28 cellular contexts compared by ENCODE assay signal in genomic region chr11:127675602-127676001, GRCh38.
DNase-seq lines count a peak whose midpoint lies in the region; ATAC-seq, FAIRE-seq and TF ChIP-seq lines count a peak whose summit lies in the region.
"Had no signal": no experiment of that assay in that cellular context is flagged by ENCODE, and none has a peak within 500 bp of the region (broad histone marks: within the 10 kb centered on the region; RNA-seq: fewer than 3 reads in every experiment).

No MANE protein-coding gene starts in this region.

- H3K79me2 ChIP-seq in endothelial cell of umbilical vein (ENCODE audit: control insufficient read depth, insufficient read depth, low read length), result no peaks in the 10 kb centered on the region

- no peak overlapping the region for H3K27ac ChIP-seq in endothelial cell of umbilical vein (ENCODE audit: insufficient read depth, low read depth, low read length)
- H3K27ac ChIP-seq: gastroesophageal sphincter, neural progenitor cell, sigmoid colon, SJSA1 had no signal

- DNase-seq in Ammon's horn (ENCODE audit: low spot score) (peak; percentile 16), HT1080 (ENCODE audit: low read depth) (peak; percentile 18), endothelial cell of umbilical vein (ENCODE audit: low read depth, low spot score) (peak; percentile 15), myocyte (ENCODE audit: low read depth) (peak; percentile 9), NCI-H1105 treated with DMSO at 0.1 percent for 48 hours (lab: John Stamatoyannopoulos, UW) (no peak), G401 (ENCODE audit: low spot score) (no peak)
- DNase-seq: activated CD4-positive, alpha-beta T cell treated with anti-CD3 and anti-CD28 coated beads, Interleukin-2, amount 10 ng/mL, durations not matched to agents 24 days and 14 days; activated effector memory CD4-positive, alpha-beta T cell treated with Interleukin-2 at 50 U/mL for 16 hours; activated T-cell treated with anti-CD3 and anti-CD28 coated beads, Interleukin-2, amount 50 U/mL, for 1 hour; CD8-positive, alpha-beta memory T cell; DMS 273 treated with DMSO at 0.1 percent for 48 hours; GDM1; KBM-7; kidney glomerular epithelial cell; mammary epithelial cell; MM.1S; NCI-H1417; NCI-H2107; NCI-H82; sigmoid colon; T-cell had no signal

- H4K20me1 ChIP-seq in endothelial cell of umbilical vein (replicated peaks; ENCODE audit: control insufficient read depth, extremely low read depth, insufficient read depth, low read length), result no peaks in the 10 kb centered on the region

- in situ Hi-C loops in G401 (cut with HindIII; ENCODE audit: low sequenced_read_pairs), result no loop called here

- no peaks in the 10 kb centered on the region for H3K9me3 ChIP-seq in endothelial cell of umbilical vein (replicated peaks; ENCODE audit: control insufficient read depth, insufficient read depth, low read length)
- H3K9me3 ChIP-seq: gastroesophageal sphincter, sigmoid colon, SJSA1 had no signal

- dilution Hi-C loops in endothelial cell of umbilical vein (cut with MboI; ENCODE audit: extremely low pct_ligation_motif_present, low sequenced_read_pairs), result no loop called here

- H3K9me1 ChIP-seq in endothelial cell of umbilical vein (replicated peaks; ENCODE audit: control insufficient read depth, extremely low read depth, insufficient read depth, low read length), result no peaks in the 10 kb centered on the region

- TF ChIP-seq CTCF in endothelial cell of umbilical vein (IDR thresholded peaks at IDR 0.05; ENCODE audit: extremely low read depth in 1 of 2, insufficient read depth in 1 of 2, low read depth in 1 of 2, low read length in 2 of 2), result no peak

- no peak overlapping the region for H3K9ac ChIP-seq in endothelial cell of umbilical vein (replicated peaks; ENCODE audit: extremely low read depth, insufficient read depth, low read length)
- H3K9ac ChIP-seq: neural progenitor cell had no signal

- CTCF ChIA-PET in endothelial cell of umbilical vein (lab: Charles Lee), result no interaction called here

- POLR2A ChIA-PET in endothelial cell of umbilical vein (lab: Charles Lee), result no interaction called here

- BruUV-seq in endothelial cell of umbilical vein (replicated peaks; lab: Mats Ljungman, UMichigan), result no TSS peak

- TF ChIP-seq POLR2A in endothelial cell of umbilical vein (IDR thresholded peaks at IDR 0.05; ENCODE audit: low read depth, low read length), result no peak

- no peak for FAIRE-seq in endothelial cell of umbilical vein (lab: Jason Lieb, UNC)
- FAIRE-seq: HTR-8/SVneo had no signal

- no peak overlapping the region for H2AFZ ChIP-seq in endothelial cell of umbilical vein (ENCODE audit: low read depth, low read length)
- H2AFZ ChIP-seq: neural progenitor cell had no signal

- H3K4me1 ChIP-seq in endothelial cell of umbilical vein (ENCODE audit: control insufficient read depth, extremely low read depth, insufficient read depth, low read length), result no peaks in the 10 kb centered on the region
- H3K4me1 ChIP-seq: SJSA1 had no signal

- no peaks in the 10 kb centered on the region for H3K36me3 ChIP-seq in endothelial cell of umbilical vein (ENCODE audit: control insufficient read depth in 2 of 2, extremely low read depth in 1 of 2, insufficient read depth in 2 of 2, low read length in 2 of 2)
- H3K36me3 ChIP-seq: gastroesophageal sphincter, neural progenitor cell, sigmoid colon, SJSA1 had no signal

- no peak overlapping the region for H3K4me2 ChIP-seq in endothelial cell of umbilical vein (ENCODE audit: insufficient read depth, low read length)
- H3K4me2 ChIP-seq: neural progenitor cell had no signal

- intact Hi-C loops in endothelial cell of umbilical vein (cut with micrococcal nuclease), result no loop called here

- ATAC-seq in HG03159 (IDR thresholded peaks at IDR 0.05; ENCODE audit: unreplicated experiment) (no peak), HG02642 (IDR thresholded peaks at IDR 0.05; ENCODE audit: poor library complexity, unreplicated experiment) (no peak)
- ATAC-seq: gastroesophageal sphincter; stimulated activated memory B cell treated with anti-CD40 and anti-IgM and Interleukin-4, amounts not matched to agents 10 μg/mL and 1 μg/mL and 100 μg/mL, for 72 hours; T-cell had no signal

- H3K4me3 ChIP-seq in endothelial cell of umbilical vein (replicated peaks in 1 of 3; ENCODE audit: insufficient read depth in 1 of 3, low read depth in 1 of 3, low read length in 3 of 3), result no peak overlapping the region
- H3K4me3 ChIP-seq: gastroesophageal sphincter, neural progenitor cell, sigmoid colon, SJSA1 had no signal

- H3K27me3 ChIP-seq in endothelial cell of umbilical vein (ENCODE audit: control insufficient read depth in 2 of 2, insufficient read depth in 2 of 2, low read length in 2 of 2), result no peaks in the 10 kb centered on the region
- H3K27me3 ChIP-seq: neural progenitor cell, sigmoid colon, SJSA1 had no signal

TF ChIP-seq in endothelial cell of umbilical vein, 7 proteins besides CTCF, POLR2A, EP300 and RAD21:
- no peak for TF ChIP-seq JUN (IDR thresholded peaks at IDR 0.05; ENCODE audit: borderline replicate concordance, insufficient read depth, insufficient read length, low read depth)
- TF ChIP-seq MAX (IDR thresholded peaks at IDR 0.05; ENCODE audit: insufficient read depth, insufficient read length), result no peak
- no peak for TF ChIP-seq EZH2 (IDR thresholded peaks at IDR 0.05; ENCODE audit: borderline replicate concordance, low read depth, low read length, severe bottlenecking)
- TF ChIP-seq MYC (IDR thresholded peaks at IDR 0.05; ENCODE audit: low read depth, low read length), result no peak
- TF ChIP-seq GATA2 (IDR thresholded peaks at IDR 0.05; ENCODE audit: insufficient read depth, insufficient read length, low read depth, low read length), result no peak
- no peak for TF ChIP-seq POLR2AphosphoS5 (IDR thresholded peaks at IDR 0.05; ENCODE audit: insufficient read depth, low read depth, low read length)
- TF ChIP-seq FOS (IDR thresholded peaks at IDR 0.05; ENCODE audit: borderline replicate concordance, insufficient read depth, low read length), result no peak

Comparison
In these comparisons a context has a peak if more than half of its experiments do, and no peak if none do; other contexts are left out.
1. DNase-seq: peak in Ammon's horn (single experiment), HT1080 (single experiment), endothelial cell of umbilical vein (single experiment) and myocyte (single experiment); none in NCI-H1105 treated with DMSO at 0.1 percent for 48 hours (single experiment) and G401 (single experiment).